ENCODE assay signal across 22 cellular contexts in genomic region chr3:155428558-155428957, GRCh38.
A peak's percentile ranks its signal among the peaks of the same experiment; 100 is the strongest.
DNase-seq lines count a peak whose midpoint lies in the region; ATAC-seq and TF ChIP-seq lines count a peak whose summit lies in the region.
"Had no signal": no experiment of that assay in that cellular context is flagged by ENCODE, and none has a peak within 500 bp of the region (broad histone marks: within the 10 kb centered on the region; RNA-seq: fewer than 3 reads in every experiment).

No MANE protein-coding gene starts in this region.

- H3K9me3 Mint-ChIP-seq in MCF 10A (ENCODE audit: unreplicated experiment): no peaks in the 10 kb centered on the region
- peaks cover 10% of the 10 kb centered on the region for H3K9me3 Mint-ChIP-seq in activated T-helper 17 cell treated with anti-CD3 and anti-CD28 coated beads, Interleukin-2, amount 50 U/mL, for 72 hours

- H3K27ac Mint-ChIP-seq in MCF 10A (ENCODE audit: low read depth, unreplicated experiment): peak overlapping the region; percentile 6
- H3K27ac Mint-ChIP-seq in activated T-helper 17 cell treated with anti-CD3 and anti-CD28 coated beads, Interleukin-2, amount 50 U/mL, for 72 hours: no peak overlapping the region
- H3K27ac Mint-ChIP-seq: CD4-positive, alpha-beta memory T cell; IgD-negative memory B cell; T-helper 17 cell had no signal

- no peak overlapping the region for H3K4me2 ChIP-seq in mammary epithelial cell (ENCODE audit: insufficient read depth, low read depth, low read length)

- H4K20me1 ChIP-seq in mammary epithelial cell (ENCODE audit: insufficient read depth, low read length): no peaks in the 10 kb centered on the region

- intact Hi-C loops in MCF 10A (cut with micrococcal nuclease) (no loop called here), mammary epithelial cell (cut with micrococcal nuclease) (no loop called here), A673 (cut with micrococcal nuclease; ENCODE audit: unreplicated experiment) (no loop called here)

- no peak overlapping the region for H3K4me3 ChIP-seq in mammary epithelial cell (replicated peaks in 1 of 3; ENCODE audit: insufficient read depth in 1 of 3, low read depth in 2 of 3, low read length in 3 of 3)
- no peak overlapping the region for H3K4me3 ChIP-seq in fibroblast of the aortic adventitia (ENCODE audit: low read depth, low read length)
- H3K4me3 ChIP-seq in coronary artery: no peak overlapping the region
- no peak overlapping the region for H3K4me3 ChIP-seq in A673 (ENCODE audit: low read depth, low read length, poor library complexity, severe bottlenecking)
- H3K4me3 ChIP-seq: gastrocnemius medialis, lung had no signal

- DNase-seq in MCF 10A (ENCODE audit: unreplicated experiment): no peak
- DNase-seq in mammary epithelial cell: no peak
- peak; percentile 90 for DNase-seq in RPMI7951 (ENCODE audit: low read depth)
- peak; percentile 75 for DNase-seq in fibroblast of the aortic adventitia (ENCODE audit: low read depth)
- DNase-seq in coronary artery (ENCODE audit: low spot score): no peak
- DNase-seq in A673 (ENCODE audit: low spot score): no peak
- DNase-seq: activated CD8-positive, alpha-beta memory T cell treated with anti-CD3 and anti-CD28 coated beads, Interleukin-2, amount 50 U/mL, for 48 hours; activated effector memory CD4-positive, alpha-beta T cell treated with Interleukin-2 at 50 U/mL for 16 hours; brain microvascular endothelial cell; CD4-positive, alpha-beta memory T cell; cortex of kidney; DMS153; gastrocnemius medialis; NCI-H187 treated with DMSO at 0.1 percent for 48 hours; stimulated activated CD8-positive, alpha-beta memory T cell treated with anti-CD3 and anti-CD28 coated beads, Interleukin-4, amount 100 ng/mL, for 48 hours; T-helper 17 cell had no signal

- H2AFZ ChIP-seq in mammary epithelial cell (ENCODE audit: low read depth, low read length): no peak overlapping the region

- H3K27ac ChIP-seq in mammary epithelial cell (ENCODE audit: insufficient read depth, low read depth, low read length): no peak overlapping the region
- no peak overlapping the region for H3K27ac ChIP-seq in coronary artery
- H3K27ac ChIP-seq in A673 (ENCODE audit: low read depth, low read length, poor library complexity, severe bottlenecking): no peak overlapping the region
- H3K27ac ChIP-seq: 22Rv1, brain microvascular endothelial cell, gastrocnemius medialis had no signal

- TF ChIP-seq CTCF in MCF 10A (IDR thresholded peaks at IDR 0.05; ENCODE audit: unreplicated experiment) (no peak), mammary epithelial cell (conservative IDR thresholded peaks at IDR 0.05 in 1 of 2, IDR thresholded peaks at IDR 0.05 in 1 of 2; ENCODE audit: extremely low read depth in 1 of 2, insufficient read depth in 1 of 2, low read depth in 1 of 2, low read length in 2 of 2) (no peak), fibroblast of the aortic adventitia (IDR thresholded peaks at IDR 0.05; ENCODE audit: insufficient read depth, low read length) (no peak), coronary artery (IDR thresholded peaks at IDR 0.05) (no peak), A673 (conservative IDR thresholded peaks at IDR 0.05; ENCODE audit: low read depth, low read length) (no peak)

- WGBS in mammary epithelial cell (ENCODE audit: low coverage, missing lambda C conversion rate): 73% methylated on average over 4 of the region's 4 CpGs

- POLR2A ChIA-PET in MCF 10A (lab: Yijun Ruan, JAX): interaction anchor here (0.7 kb wide), 1 partner anchor 12 kb away, joined by 3 read pairs; no protein-coding TSS in a partner anchor
- POLR2A ChIA-PET in A673 (lab: Charles Lee; ENCODE audit: low non-redundant PET): interaction anchor here (0.8 kb wide), 1 partner anchor 1722 kb away, joined by 4 read pairs; no protein-coding TSS in a partner anchor

- no peak overlapping the region for H3K9ac ChIP-seq in mammary epithelial cell (ENCODE audit: insufficient read depth, low read length)

- H3K9me3 ChIP-seq in mammary epithelial cell (replicated peaks; ENCODE audit: insufficient read depth, low read length): peaks cover 10% of the 10 kb centered on the region
- H3K9me3 ChIP-seq in A673 (ENCODE audit: low read depth, low read length, poor library complexity, severe bottlenecking): no peaks in the 10 kb centered on the region
- H3K9me3 ChIP-seq: gastrocnemius medialis had no signal

- CTCF ChIA-PET in MCF 10A (lab: Yijun Ruan, JAX): interaction anchor here (0.5 kb wide), 1 partner anchor 120 kb away, joined by 3 read pairs; no protein-coding TSS in a partner anchor
- CTCF ChIA-PET in mammary epithelial cell (lab: Charles Lee; ENCODE audit: low non-redundant PET): no interaction called here
- CTCF ChIA-PET in A673 (lab: Charles Lee): no interaction called here

- dilution Hi-C loops in mammary epithelial cell (cut with HindIII; ENCODE audit: low sequenced_read_pairs): no loop called here

- no peaks in the 10 kb centered on the region for H3K27me3 Mint-ChIP-seq in MCF 10A (ENCODE audit: insufficient read depth, unreplicated experiment)
- peaks cover 4% of the 10 kb centered on the region for H3K27me3 Mint-ChIP-seq in activated T-helper 17 cell treated with anti-CD3 and anti-CD28 coated beads, Interleukin-2, amount 50 U/mL, for 72 hours
- H3K27me3 Mint-ChIP-seq: CD4-positive, alpha-beta memory T cell; IgD-negative memory B cell; T-helper 17 cell had no signal

- BruUV-seq in MCF 10A (replicated peaks; lab: Mats Ljungman, UMichigan): no TSS peak
- no TSS peak for BruUV-seq in mammary epithelial cell (replicated peaks; lab: Mats Ljungman, UMichigan)
- BruUV-seq in A673 (replicated peaks; lab: Mats Ljungman, UMichigan): no TSS peak

- ATAC-seq in HG03135 (IDR thresholded peaks at IDR 0.05; ENCODE audit: unreplicated experiment): no peak
- ATAC-seq in activated T-helper 17 cell treated with anti-CD3 and anti-CD28 coated beads, Interleukin-2, amount 50 U/mL, for 72 hours (replicated peaks): no peak
- ATAC-seq: gastrocnemius medialis, HCT116, T-helper 17 cell had no signal

- H3K36me3 Mint-ChIP-seq in MCF 10A (ENCODE audit: insufficient read depth, unreplicated experiment): no peaks in the 10 kb centered on the region
- H3K36me3 Mint-ChIP-seq in activated T-helper 17 cell treated with anti-CD3 and anti-CD28 coated beads, Interleukin-2, amount 50 U/mL, for 72 hours (ENCODE audit: low read depth): no peaks in the 10 kb centered on the region
- H3K36me3 Mint-ChIP-seq: CD4-positive, alpha-beta memory T cell; IgD-negative memory B cell had no signal

- no peaks in the 10 kb centered on the region for H3K36me3 ChIP-seq in mammary epithelial cell (ENCODE audit: insufficient read depth, low read length)
- H3K36me3 ChIP-seq in A673 (ENCODE audit: insufficient read depth, low read length, poor library complexity, severe bottlenecking): no peaks in the 10 kb centered on the region
- H3K36me3 ChIP-seq: brain microvascular endothelial cell, gastrocnemius medialis had no signal

- H3K4me1 ChIP-seq in mammary epithelial cell (ENCODE audit: insufficient read depth, low read length) (peaks cover 9% of the 10 kb centered on the region), A673 (ENCODE audit: insufficient read depth, low read length, poor library complexity, severe bottlenecking) (no peaks in the 10 kb centered on the region)
- H3K4me1 ChIP-seq: gastrocnemius medialis had no signal

- no peaks in the 10 kb centered on the region for H3K27me3 ChIP-seq in mammary epithelial cell (ENCODE audit: insufficient read depth, low read length)
- no peaks in the 10 kb centered on the region for H3K27me3 ChIP-seq in A673 (replicated peaks; ENCODE audit: insufficient read depth, low read depth, low read length, poor library complexity)
- H3K27me3 ChIP-seq: brain microvascular endothelial cell, gastrocnemius medialis had no signal

- no peaks in the 10 kb centered on the region for H3K79me2 ChIP-seq in mammary epithelial cell (ENCODE audit: insufficient read depth, low read length)

- peaks cover 9% of the 10 kb centered on the region for H3K4me1 Mint-ChIP-seq in MCF 10A (ENCODE audit: insufficient read depth, unreplicated experiment)
- H3K4me1 Mint-ChIP-seq in activated T-helper 17 cell treated with anti-CD3 and anti-CD28 coated beads, Interleukin-2, amount 50 U/mL, for 72 hours: no peaks in the 10 kb centered on the region
- H3K4me1 Mint-ChIP-seq: CD4-positive, alpha-beta memory T cell; IgD-negative memory B cell; T-helper 17 cell had no signal

- in situ Hi-C loops in mammary epithelial cell (cut with MboI; ENCODE audit: low sequenced_read_pairs in 2 of 2): no loop called here

- no peak overlapping the region for H3K4me3 Mint-ChIP-seq in MCF 10A (ENCODE audit: unreplicated experiment)
- H3K4me3 Mint-ChIP-seq in activated T-helper 17 cell treated with anti-CD3 and anti-CD28 coated beads, Interleukin-2, amount 50 U/mL, for 72 hours: no peak overlapping the region
- H3K4me3 Mint-ChIP-seq: CD4-positive, alpha-beta memory T cell; T-helper 17 cell had no signal

Comparison
In these comparisons a context has a peak if more than half of its experiments do, and no peak if none do; other contexts are left out.
1. DNase-seq: peak in RPMI7951 (single experiment) and fibroblast of the aortic adventitia (single experiment); none in MCF 10A (single experiment), mammary epithelial cell (single experiment), coronary artery (single experiment) and A673 (single experiment).